In genomic region chr2:228242591-228242990, GRCh38 we compare ENCODE assay signal across 18 cellular contexts.
"Had no signal": no experiment of that assay in that cellular context is flagged by ENCODE, and none has a peak within 500 bp of the region (broad histone marks: within the 10 kb centered on the region; RNA-seq: fewer than 3 reads in every experiment).

No MANE protein-coding gene starts in this region.

- H3K9me3 ChIP-seq: esophagus muscularis mucosa, lower lobe of right lung had no signal

- DNase-seq: dermis blood vessel endothelial cell; dorsolateral prefrontal cortex; effector CD4-positive, alpha-beta T cell; effector memory CD4-positive, alpha-beta T cell; foreskin keratinocyte; glutamatergic neuron; head of caudate nucleus; heart right ventricle; hippocampal formation; left cardiac atrium; left lung; left ventricle myocardium superior; lower lobe of right lung; mesenchymal stem cell; midbrain; naive B cell had no signal

- H3K36me3 ChIP-seq: esophagus muscularis mucosa, heart right ventricle, left lung, lower lobe of right lung had no signal

- H3K27ac ChIP-seq: coronary artery, dorsolateral prefrontal cortex, esophagus muscularis mucosa, foreskin keratinocyte, heart right ventricle, left lung, lower lobe of right lung had no signal

- ATAC-seq: foreskin keratinocyte, heart right ventricle, left cardiac atrium, left lung, left ventricle myocardium superior, lower lobe of right lung had no signal

- H3K4me3 ChIP-seq: coronary artery, dorsolateral prefrontal cortex, esophagus muscularis mucosa, heart right ventricle, left lung, lower lobe of right lung had no signal

- H3K4me1 ChIP-seq: esophagus muscularis mucosa, foreskin keratinocyte, heart right ventricle, left lung, lower lobe of right lung had no signal

- H3K27me3 ChIP-seq: esophagus muscularis mucosa, foreskin keratinocyte, heart right ventricle, left lung had no signal
